In genomic region chr6:53439556-53439955, GRCh38 we compare ENCODE assay signal across 16 cellular contexts.
A peak's percentile ranks its signal among the peaks of the same experiment; 100 is the strongest.
DNase-seq lines count a peak whose midpoint lies in the region; ATAC-seq, FAIRE-seq and TF ChIP-seq lines count a peak whose summit lies in the region.
"Had no signal": no experiment of that assay in that cellular context is flagged by ENCODE, and none has a peak within 500 bp of the region (broad histone marks: within the 10 kb centered on the region; RNA-seq: fewer than 3 reads in every experiment).

No MANE protein-coding gene starts in this region.

- no peak overlapping the region for H3K9ac ChIP-seq in GM12878 (ENCODE audit: control insufficient read depth, insufficient read depth, low read length)

- H3K79me2 ChIP-seq in GM12878 (ENCODE audit: control insufficient read depth, insufficient read depth, low read length) = no peaks in the 10 kb centered on the region

- H3K27me3 ChIP-seq in GM12878 (replicated peaks in 1 of 2; ENCODE audit: control insufficient read depth in 2 of 2, insufficient read depth in 2 of 2, low read length in 1 of 2) = peaks cover 0 to 5% of the 10 kb centered on the region in 2 experiments; a peak in 1 of 4 replicates
- H3K27me3 ChIP-seq in heart left ventricle = no peaks in the 10 kb centered on the region
- peaks cover 0 to 2% (median 0%) of the 10 kb centered on the region in 3 donors for H3K27me3 ChIP-seq in psoas muscle (ENCODE audit: insufficient read depth in 3 of 3, low read length in 2 of 3)
- no peaks in the 10 kb centered on the region for H3K27me3 ChIP-seq in CD8-positive, alpha-beta T cell (ENCODE audit: insufficient read depth, low read length)

- FAIRE-seq in GM12878 (lab: Jason Lieb, UNC) = no peak

- DNase-seq in EL (peak; percentile 46), GM12878 (ENCODE audit: low read depth, low spot score) (no peak), heart left ventricle (no peak), pons (ENCODE audit: low spot score) (peak; percentile 95), NCI-H1930 (lab: John Stamatoyannopoulos, UW) (no peak), psoas muscle (no peak), mucosa of gallbladder (ENCODE audit: low spot score) (no peak)
- no peak for DNase-seq in CD8-positive, alpha-beta T cell
- DNase-seq: activated naive CD4-positive, alpha-beta T cell treated with anti-CD3 and anti-CD28 coated beads, Interleukin-2, amount 10 ng/mL, durations not matched to agents 7 days and 5 days; cortex of kidney; NCI-H1417 treated with DMSO at 0.1 percent for 48 hours; NCI-H526; posterior cingulate gyrus; stimulated activated CD4-positive, alpha-beta T cell treated with anti-CD3 and anti-CD28 coated beads, Interleukin-2, amount 100 ng/mL, for 24 hours had no signal

- H3K4me1 ChIP-seq in GM12878 (ENCODE audit: control insufficient read depth, insufficient read depth, low read length) = peaks cover 4% of the 10 kb centered on the region; the same call in 1 of the 2 replicates
- peaks cover 0 to 27% (median 17%) of the 10 kb centered on the region in 12 donors for H3K4me1 ChIP-seq in heart left ventricle
- no peaks in the 10 kb centered on the region for H3K4me1 ChIP-seq in psoas muscle
- H3K4me1 ChIP-seq in CD8-positive, alpha-beta T cell (ENCODE audit: insufficient read depth, low read length) = no peaks in the 10 kb centered on the region

- no peaks in the 10 kb centered on the region for H3K4me1 Mint-ChIP-seq in CD8-positive, alpha-beta T cell (ENCODE audit: low read depth)
- H3K4me1 Mint-ChIP-seq: activated naive CD4-positive, alpha-beta T cell treated with anti-CD3 and anti-CD28 coated beads, Interleukin-2, amount 10 ng/mL, durations not matched to agents 7 days and 5 days had no signal

- CTCF ChIA-PET in GM12878 (lab: Yijun Ruan, JAX) = interaction anchor here (0.8 to 13.1 kb wide), 22 partner anchors 9 to 267 kb away, joined by 3 to 225 read pairs (median 6); no protein-coding TSS in a partner anchor
- CTCF ChIA-PET in CD8-positive, alpha-beta T cell (lab: Charles Lee) = interaction anchor here (1.6 to 2.2 kb wide), 3 partner anchors 29 to 267 kb away, joined by 6 to 16 read pairs (median 11); no protein-coding TSS in a partner anchor

- H3K9me3 ChIP-seq in GM12878 (replicated peaks; ENCODE audit: control insufficient read depth, insufficient read depth, low read length) = no peaks in the 10 kb centered on the region
- H3K9me3 ChIP-seq in heart left ventricle = no peaks in the 10 kb centered on the region
- no peaks in the 10 kb centered on the region for H3K9me3 ChIP-seq in psoas muscle
- H3K9me3 ChIP-seq in CD8-positive, alpha-beta T cell (ENCODE audit: low read length) = no peaks in the 10 kb centered on the region

- ATAC-seq in GM12878 (no peak), heart left ventricle (peak in 3 of 4 donors; percentile 62 to 78 (median 70)), psoas muscle (no peak)
- no peak for ATAC-seq in CD8-positive, alpha-beta T cell

- RAD21 ChIA-PET in GM12878 (lab: Charles Lee; ENCODE audit: unreplicated experiment) = interaction anchor here (0.8 to 9.5 kb wide), 21 partner anchors 10 to 271 kb away, joined by 3 to 125 read pairs (median 4); no protein-coding TSS in a partner anchor

- POLR2A ChIA-PET in GM12878 (lab: Charles Lee) = interaction anchor here (0.6 to 3.1 kb wide), 7 partner anchors 11 to 129 kb away, joined by 3 to 23 read pairs (median 4); no protein-coding TSS in a partner anchor
- POLR2A ChIA-PET in CD8-positive, alpha-beta T cell (lab: Charles Lee) = no interaction called here

- H3K4me2 ChIP-seq in GM12878 (ENCODE audit: control insufficient read depth, insufficient read depth) = no peak overlapping the region

- H3K9me3 Mint-ChIP-seq in CD8-positive, alpha-beta T cell = no peaks in the 10 kb centered on the region
- H3K9me3 Mint-ChIP-seq: activated naive CD4-positive, alpha-beta T cell treated with anti-CD3 and anti-CD28 coated beads, Interleukin-2, amount 10 ng/mL, durations not matched to agents 7 days and 5 days; IgD-negative memory B cell; memory B cell had no signal

- no peak for TF ChIP-seq CTCF in GM12878 (IDR thresholded peaks at IDR 0.05 in 2 of 3, conservative IDR thresholded peaks at IDR 0.05 in 1 of 3; ENCODE audit: control insufficient read depth in 2 of 3, extremely low read depth in 1 of 3, insufficient read depth in 1 of 3, low read depth in 3 of 3, low read length in 3 of 3)
- TF ChIP-seq CTCF in heart left ventricle (IDR thresholded peaks at IDR 0.05) = no peak
- no peak for TF ChIP-seq CTCF in psoas muscle (IDR thresholded peaks at IDR 0.05)
- no peak for TF ChIP-seq CTCF in CD8-positive, alpha-beta T cell (IDR thresholded peaks at IDR 0.05)

- TF ChIP-seq EP300 in GM12878 (IDR thresholded peaks at IDR 0.05; ENCODE audit: borderline replicate concordance in 1 of 2, control insufficient read depth in 1 of 2, low read depth in 2 of 2, low read length in 2 of 2) = no peak

- no peak for TF ChIP-seq POLR2A in GM12878 (IDR thresholded peaks at IDR 0.05; ENCODE audit: low read depth, low read length)
- no peak for TF ChIP-seq POLR2A in heart left ventricle (IDR thresholded peaks at IDR 0.05)

- in situ Hi-C loops in GM12878 (cut with MboI) = no loop called here

- no peak overlapping the region for H3K27ac Mint-ChIP-seq in CD8-positive, alpha-beta T cell
- H3K27ac Mint-ChIP-seq: activated naive CD4-positive, alpha-beta T cell treated with anti-CD3 and anti-CD28 coated beads, Interleukin-2, amount 10 ng/mL, durations not matched to agents 7 days and 5 days; IgD-negative memory B cell; memory B cell had no signal

- no peak overlapping the region for H3K4me3 Mint-ChIP-seq in CD8-positive, alpha-beta T cell
- H3K4me3 Mint-ChIP-seq: activated naive CD4-positive, alpha-beta T cell treated with anti-CD3 and anti-CD28 coated beads, Interleukin-2, amount 10 ng/mL, durations not matched to agents 7 days and 5 days; memory B cell had no signal

- intact Hi-C loops in GM12878 (cut with micrococcal nuclease; ENCODE audit: unreplicated experiment) = loop anchor here (5.0 kb wide), 3 partner anchors 132 to 442 kb away; partner anchors contain the start of gene GSTA4
- intact Hi-C loops in heart left ventricle (cut with DNase I) = loop anchor here in 5 of 10 donors (2.0 to 10.0 kb wide), 8 partner anchors 43 to 445 kb away; partner anchors contain the start of genes ELOVL5 (in 1 of the 5) and GSTA4 (in 1 of the 5)
- intact Hi-C loops in psoas muscle (cut with DNase I) = no loop called here
- intact Hi-C loops in CD8-positive, alpha-beta T cell (cut with DNase I, micrococcal nuclease) = no loop called here

- SMC1A ChIA-PET in GM12878 (lab: Charles Lee; ENCODE audit: uncharacterized antibody, unreplicated experiment) = interaction anchor here (0.8 to 13.0 kb wide), 29 partner anchors 9 to 288 kb away, joined by 3 to 229 read pairs (median 4); no protein-coding TSS in a partner anchor

- no peak overlapping the region for H3K27ac ChIP-seq in GM12878 (ENCODE audit: control insufficient read depth, insufficient read depth)
- H3K27ac ChIP-seq in heart left ventricle = peak overlapping the region in 2 of 12 donors; percentile 18 to 25
- H3K27ac ChIP-seq in psoas muscle = no peak overlapping the region
- H3K27ac ChIP-seq in CD8-positive, alpha-beta T cell (ENCODE audit: low read depth, low read length) = no peak overlapping the region

- no peak overlapping the region for H2AFZ ChIP-seq in GM12878 (ENCODE audit: control insufficient read depth, low read depth, low read length)

- no peak for TF ChIP-seq RAD21 in GM12878 (IDR thresholded peaks at IDR 0.05; ENCODE audit: insufficient read depth, low read depth, low read length)

- H4K20me1 ChIP-seq in GM12878 (ENCODE audit: control insufficient read depth, insufficient read depth) = no peaks in the 10 kb centered on the region

- peaks cover 8% of the 10 kb centered on the region for H3K27me3 Mint-ChIP-seq in CD8-positive, alpha-beta T cell (ENCODE audit: low read depth)
- H3K27me3 Mint-ChIP-seq: IgD-negative memory B cell, memory B cell had no signal

- H3K36me3 ChIP-seq in GM12878 (ENCODE audit: control insufficient read depth in 2 of 2, insufficient read depth in 2 of 2, low read length in 1 of 2) (no peaks in the 10 kb centered on the region), heart left ventricle (no peaks in the 10 kb centered on the region), psoas muscle (ENCODE audit: insufficient read depth in 1 of 2, low read depth in 1 of 2) (no peaks in the 10 kb centered on the region)
- H3K36me3 ChIP-seq in CD8-positive, alpha-beta T cell (ENCODE audit: insufficient read depth, low read length) = no peaks in the 10 kb centered on the region

- no TSS peak for BruUV-seq in GM12878 (replicated peaks; lab: Mats Ljungman, UMichigan)

- H3K36me3 Mint-ChIP-seq in CD8-positive, alpha-beta T cell = no peaks in the 10 kb centered on the region
- H3K36me3 Mint-ChIP-seq: activated naive CD4-positive, alpha-beta T cell treated with anti-CD3 and anti-CD28 coated beads, Interleukin-2, amount 10 ng/mL, durations not matched to agents 7 days and 5 days; memory B cell had no signal

- H3K4me3 ChIP-seq in GM12878 = no peak overlapping the region
- no peak overlapping the region for H3K4me3 ChIP-seq in heart left ventricle
- H3K4me3 ChIP-seq in psoas muscle = no peak overlapping the region
- H3K4me3 ChIP-seq in CD8-positive, alpha-beta T cell (ENCODE audit: low read depth, low read length) = no peak overlapping the region

TF ChIP-seq in GM12878, 131 proteins besides CTCF, POLR2A, EP300 and RAD21:
- no peak for TF ChIP-seq WRNIP1 (IDR thresholded peaks at IDR 0.05; ENCODE audit: borderline replicate concordance, low read depth, low read length)
- TF ChIP-seq JUNB (IDR thresholded peaks at IDR 0.05) = 0 out of 2 replicates have a peak, but pooled peaks have one; percentile 9

Comparison
In these comparisons a context has a peak if more than half of its experiments do, and no peak if none do; other contexts are left out.
1. DNase-seq: peak in EL (single experiment) and pons (single experiment); none in GM12878 (single experiment), heart left ventricle (0 of 5), NCI-H1930 (0 of 2), psoas muscle (0 of 2), mucosa of gallbladder (single experiment) and CD8-positive, alpha-beta T cell (0 of 7).
2. ATAC-seq: peak in heart left ventricle (3 of 4); none in GM12878 (single experiment), psoas muscle (0 of 4) and CD8-positive, alpha-beta T cell (single experiment).